In the genomic region with DNA sequence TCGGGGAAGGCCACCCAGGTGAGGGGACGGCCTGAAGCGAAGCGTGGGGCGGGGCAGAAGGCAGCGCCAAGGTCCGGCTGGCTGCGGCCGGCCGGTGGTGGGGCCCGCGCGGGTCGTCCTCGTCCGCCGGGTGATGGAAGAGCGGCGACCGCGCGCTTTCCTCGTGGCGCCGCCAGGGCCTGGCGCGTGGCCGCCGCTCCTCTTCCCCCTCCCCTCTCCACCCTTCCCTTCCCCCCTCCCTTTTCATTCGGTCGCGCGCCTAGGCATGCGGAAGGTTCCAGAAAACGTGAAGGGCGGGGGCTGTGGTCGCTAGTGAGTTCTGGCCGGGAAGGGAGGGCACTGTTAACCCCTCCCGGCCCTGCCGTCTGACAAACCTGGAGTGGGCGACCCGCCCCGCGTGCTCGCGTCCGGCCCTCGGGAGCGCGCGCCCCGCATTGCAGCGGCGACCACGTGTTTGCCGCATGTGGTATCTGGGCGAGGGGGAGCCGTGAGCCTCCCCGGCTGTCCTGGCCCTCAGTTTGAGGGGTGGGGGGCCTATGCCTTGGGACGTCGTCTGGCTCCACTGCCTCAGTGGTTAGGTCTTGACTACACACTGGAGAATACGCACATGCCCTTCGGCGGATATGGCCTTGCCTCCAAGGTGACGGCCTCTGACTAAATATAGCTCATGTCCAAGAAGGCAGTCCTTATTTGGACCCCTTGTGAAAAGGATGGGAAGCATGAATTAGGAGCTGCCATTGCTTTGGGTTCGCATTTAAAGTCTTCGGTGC, we compare ENCODE assay signal across 8 cellular contexts. TPM values are rescaled to one million over a fixed set of nuclear protein-coding genes. Genes with fewer than 3 reads are reported as not detected.
DNase-seq lines count a peak whose midpoint lies in the region; ATAC-seq and TF ChIP-seq lines count a peak whose summit lies in the region.

No MANE protein-coding gene starts in this region.

- POLR2A ChIA-PET in SK-N-SH (lab: Yijun Ruan, JAX), result interaction anchor here (0.6 to 6.1 kb wide), 27 partner anchors 11 to 231 kb away, joined by 3 to 135 read pairs (median 7); partner anchors contain the start of genes ELMOD3, GGCX, RETSAT and SH2D6
- POLR2A ChIA-PET in activated naive CD8-positive, alpha-beta T cell treated with anti-CD3 and anti-CD28 coated beads, Interleukin-2, amount 10 ng/mL, durations not matched to agents 7 days and 5 days (lab: Charles Lee), result interaction anchor here (0.6 to 8.2 kb wide), 44 partner anchors 10 to 903 kb away, joined by 3 to 116 read pairs (median 6); partner anchors contain the start of genes C2orf68, ELMOD3, GGCX and KDM3A

- DNase-seq in CD14-positive monocyte (ENCODE audit: low spot score), result peak; percentile 75
- peak; percentile 75 for DNase-seq in SK-N-SH
- peak; percentile 84 for DNase-seq in activated naive CD8-positive, alpha-beta T cell treated with anti-CD3 and anti-CD28 coated beads, Interleukin-2, amount 10 ng/mL, durations not matched to agents 7 days and 5 days
- DNase-seq in heart left ventricle, result peak; percentile 82 to 86 (median 83)
- peak; percentile 57 to 96 (median 74) for DNase-seq in posterior cingulate gyrus
- DNase-seq in upper lobe of left lung, result peak; percentile 70 to 94

- peak overlapping the region; percentile 98 to 100 for H3K27ac ChIP-seq in SK-N-SH (ENCODE audit: low read depth in 2 of 2, low read length in 1 of 2)
- H3K27ac ChIP-seq in heart left ventricle, result peak overlapping the region; percentile 94 to 100 (median 99)
- H3K27ac ChIP-seq in upper lobe of left lung, result peak overlapping the region; percentile 95 to 99 (median 96)

- H3K4me1 Mint-ChIP-seq in CD14-positive monocyte, result peaks cover 51% of the 10 kb centered on the region
- peaks cover 35% of the 10 kb centered on the region for H3K4me1 Mint-ChIP-seq in activated naive CD8-positive, alpha-beta T cell treated with anti-CD3 and anti-CD28 coated beads, Interleukin-2, amount 10 ng/mL, durations not matched to agents 7 days and 5 days

- peaks cover 68% of the 10 kb centered on the region for H3K79me2 ChIP-seq in SK-N-SH (ENCODE audit: insufficient read depth)

- peak overlapping the region; percentile 91 to 95 for H3K4me3 Mint-ChIP-seq in CD14-positive monocyte
- peak overlapping the region; percentile 94 for H3K4me3 Mint-ChIP-seq in activated naive CD8-positive, alpha-beta T cell treated with anti-CD3 and anti-CD28 coated beads, Interleukin-2, amount 10 ng/mL, durations not matched to agents 7 days and 5 days

- no peak for TF ChIP-seq RAD21 in SK-N-SH (IDR thresholded peaks at IDR 0.05; ENCODE audit: low read length)

- H3K4me1 ChIP-seq in SK-N-SH (ENCODE audit: control insufficient read depth in 1 of 2, insufficient read depth in 2 of 2, low read depth in 1 of 2, low read length in 1 of 2) (peaks cover 29 to 40% of the 10 kb centered on the region in 2 experiments; a peak in 3 of 4 replicates), heart left ventricle (peaks cover 0 to 55% (median 40%) of the 10 kb centered on the region in 12 donors), upper lobe of left lung (peaks cover 36 to 47% (median 42%) of the 10 kb centered on the region in 4 donors)

- no peaks in the 10 kb centered on the region for H3K27me3 Mint-ChIP-seq in CD14-positive monocyte (ENCODE audit: low read depth in 3 of 3)
- H3K27me3 Mint-ChIP-seq in activated naive CD8-positive, alpha-beta T cell treated with anti-CD3 and anti-CD28 coated beads, Interleukin-2, amount 10 ng/mL, durations not matched to agents 7 days and 5 days, result no peaks in the 10 kb centered on the region

- H3K27me3 ChIP-seq in SK-N-SH (ENCODE audit: insufficient read depth), result no peaks in the 10 kb centered on the region
- H3K27me3 ChIP-seq in heart left ventricle, result no peaks in the 10 kb centered on the region
- H3K27me3 ChIP-seq in upper lobe of left lung, result no peaks in the 10 kb centered on the region

- H3K36me3 ChIP-seq in SK-N-SH (replicated peaks in 1 of 2; ENCODE audit: control insufficient read depth in 1 of 2, insufficient read depth in 2 of 2, low read length in 1 of 2) (peaks cover 38 to 43% of the 10 kb centered on the region in 2 experiments), heart left ventricle (peaks cover 4 to 45% (median 38%) of the 10 kb centered on the region in 9 donors), upper lobe of left lung (peaks cover 18 to 36% (median 31%) of the 10 kb centered on the region in 4 donors)

- TF ChIP-seq EP300 in SK-N-SH (IDR thresholded peaks at IDR 0.05; ENCODE audit: borderline replicate concordance in 1 of 2, low read depth in 1 of 2, low read length in 1 of 2) (0 out of 4 replicates have a peak, but pooled peaks of 1 of the 2 experiments have one; percentile 6), upper lobe of left lung (IDR thresholded peaks at IDR 0.05) (peak in 1 of 4 donors; percentile 3)

- WGBS in SK-N-SH (ENCODE audit: low lambda C conversion rate), result under 1% methylated on average over 22 of the region's 67 CpGs
- WGBS in heart left ventricle, 4 donors, result 0 to 1% (median 1%) methylated on average over 38 to 67 of the region's 67 CpGs
- WGBS in upper lobe of left lung, 2 donors, result 1% methylated on average over 17 to 65 of the region's 67 CpGs

- H3K36me3 Mint-ChIP-seq in CD14-positive monocyte, result peaks cover 39 to 40% of the 10 kb centered on the region in 2 donors
- peaks cover 41% of the 10 kb centered on the region for H3K36me3 Mint-ChIP-seq in activated naive CD8-positive, alpha-beta T cell treated with anti-CD3 and anti-CD28 coated beads, Interleukin-2, amount 10 ng/mL, durations not matched to agents 7 days and 5 days

- no peaks in the 10 kb centered on the region for H3K9me3 Mint-ChIP-seq in CD14-positive monocyte
- no peaks in the 10 kb centered on the region for H3K9me3 Mint-ChIP-seq in activated naive CD8-positive, alpha-beta T cell treated with anti-CD3 and anti-CD28 coated beads, Interleukin-2, amount 10 ng/mL, durations not matched to agents 7 days and 5 days

- H3K27ac Mint-ChIP-seq in CD14-positive monocyte, result peak overlapping the region; percentile 89 to 98 (median 96)
- peak overlapping the region; percentile 94 for H3K27ac Mint-ChIP-seq in activated naive CD8-positive, alpha-beta T cell treated with anti-CD3 and anti-CD28 coated beads, Interleukin-2, amount 10 ng/mL, durations not matched to agents 7 days and 5 days

- H3K9me3 ChIP-seq in SK-N-SH, result no peaks in the 10 kb centered on the region
- H3K9me3 ChIP-seq in heart left ventricle, result no peaks in the 10 kb centered on the region
- no peaks in the 10 kb centered on the region for H3K9me3 ChIP-seq in upper lobe of left lung

- no peak for TF ChIP-seq CTCF in CD14-positive monocyte (IDR thresholded peaks at IDR 0.05)
- no peak for TF ChIP-seq CTCF in SK-N-SH (IDR thresholded peaks at IDR 0.05)
- no peak for TF ChIP-seq CTCF in heart left ventricle (IDR thresholded peaks at IDR 0.05)
- TF ChIP-seq CTCF in upper lobe of left lung (IDR thresholded peaks at IDR 0.05), result peak in 2 of 6 experiments; percentile 5 to 28

- peaks cover 49% of the 10 kb centered on the region for H4K20me1 ChIP-seq in SK-N-SH (ENCODE audit: insufficient read depth)

- intact Hi-C loops in CD14-positive monocyte (cut with micrococcal nuclease) (loop anchor here (1.0 to 5.0 kb wide), 3 partner anchors 39 to 117 kb away; no protein-coding TSS in a partner anchor), heart left ventricle (cut with DNase I) (loop anchor here in 8 of 10 donors (1.0 to 5.0 kb wide), 6 partner anchors 21 to 106 kb away; partner anchors contain the start of gene GGCX (in 1 of the 8)), posterior cingulate gyrus (cut with DNase I) (loop anchor here (2.0 kb wide), 1 partner anchor 103 kb away; no protein-coding TSS in a partner anchor)

- H3K4me2 ChIP-seq in SK-N-SH, result peak overlapping the region; percentile 91

- ATAC-seq in GM19351 (IDR thresholded peaks at IDR 0.05; ENCODE audit: unreplicated experiment), result peak; percentile 22
- peak; percentile 34 for ATAC-seq in HG03460 (IDR thresholded peaks at IDR 0.05; ENCODE audit: unreplicated experiment)
- ATAC-seq in activated naive CD8-positive, alpha-beta T cell treated with anti-CD3 and anti-CD28 coated beads, Interleukin-2, amount 10 ng/mL, durations not matched to agents 7 days and 5 days (ENCODE audit: low read depth), result peak; percentile 42
- peak; percentile 48 to 70 (median 56) for ATAC-seq in heart left ventricle
- ATAC-seq in upper lobe of left lung (ENCODE audit: low FRiP score in 2 of 2), result peak; percentile 71 to 76

- H3K9me2 ChIP-seq in SK-N-SH, result no peaks in the 10 kb centered on the region

- peak overlapping the region; percentile 94 to 99 for H3K4me3 ChIP-seq in SK-N-SH (ENCODE audit: low read depth in 2 of 2, low read length in 1 of 2)
- H3K4me3 ChIP-seq in heart left ventricle, result peak overlapping the region; percentile 59 to 98 (median 90)
- H3K4me3 ChIP-seq in upper lobe of left lung, result peak overlapping the region; percentile 85 to 97 (median 92)

- H2AFZ ChIP-seq in SK-N-SH (ENCODE audit: low read depth), result no peak overlapping the region

- H3K9ac ChIP-seq in SK-N-SH, result peak overlapping the region; percentile 99

- CTCF ChIA-PET in SK-N-SH (lab: Yijun Ruan, JAX), result interaction anchor here (0.6 to 10.6 kb wide), 16 partner anchors 11 to 419 kb away, joined by 3 to 146 read pairs (median 4); partner anchors contain the start of genes GGCX and SH2D6

- H3F3A ChIP-seq in SK-N-SH (replicated peaks; ENCODE audit: insufficient read depth), result peaks cover 22% of the 10 kb centered on the region

- TF ChIP-seq POLR2A in heart left ventricle (IDR thresholded peaks at IDR 0.05) (no peak), upper lobe of left lung (IDR thresholded peaks at IDR 0.05) (peak in 1 of 4 donors; percentile 6)

RNA-seq across cellular contexts. Expression of gene MAT2A, which starts 0.6 kb away (rescaled TPM):
- polyA plus RNA-seq in CD14-positive monocyte (100 to 1,000 TPM in 1 of 2 donors, 10 to 100 TPM in 1; 97.0 to 117 TPM), SK-N-SH (2012; rRNA removed) (187 and 326 TPM in 2 replicates), heart left ventricle (100 to 1,000 TPM in 1 of 2 donors, 10 to 100 TPM in 1; 72.3 to 131 TPM)
- 139 and 151 TPM in 2 replicates for polyA plus RNA-seq in SK-N-SH (2012; cell fraction: cytosol; rRNA removed)
- 429 and 1,108 TPM in 2 replicates for polyA plus RNA-seq in SK-N-SH (2012; cell fraction: nucleus; rRNA removed)
- total RNA-seq in activated naive CD8-positive, alpha-beta T cell treated with anti-CD3 and anti-CD28 coated beads, Interleukin-2, amount 10 ng/mL, durations not matched to agents 7 days and 5 days, result 100 to 1,000 TPM; 218 to 222 TPM
- total RNA-seq in heart left ventricle (100 to 1,000 TPM in 7 of 9 donors, 10 to 100 TPM in 2; 66.0 to 218 (median 128) TPM), upper lobe of left lung (100 to 1,000 TPM; 108 to 219 (median 168) TPM)

RNA-seq across cellular contexts. Expression of gene GGCX, which starts 21.7 kb away (rescaled TPM):
- 10 to 100 TPM; 32.0 to 34.4 TPM for polyA plus RNA-seq in CD14-positive monocyte
- polyA plus RNA-seq in SK-N-SH (2012; rRNA removed), result 26.5 and 34.5 TPM in 2 replicates
- polyA plus RNA-seq in SK-N-SH (2012; cell fraction: cytosol; rRNA removed), result 26.0 and 31.5 TPM in 2 replicates
- polyA plus RNA-seq in SK-N-SH (2012; cell fraction: nucleus; rRNA removed), result 32.1 and 32.7 TPM in 2 replicates
- 10 to 100 TPM; 24.8 to 26.8 TPM for total RNA-seq in activated naive CD8-positive, alpha-beta T cell treated with anti-CD3 and anti-CD28 coated beads, Interleukin-2, amount 10 ng/mL, durations not matched to agents 7 days and 5 days
- 10 to 100 TPM; 13.2 to 30.7 (median 20.8) TPM for total RNA-seq in heart left ventricle
- polyA plus RNA-seq in heart left ventricle, result 10 to 100 TPM; 12.6 to 28.7 TPM
- 10 to 100 TPM; 21.2 to 70.6 (median 38.0) TPM for total RNA-seq in upper lobe of left lung

RNA-seq across cellular contexts. Expression of gene VAMP8, which starts 37.8 kb away (rescaled TPM):
- 100 to 1,000 TPM; 623 to 761 TPM for polyA plus RNA-seq in CD14-positive monocyte
- polyA plus RNA-seq in SK-N-SH (2012; rRNA removed), result 0.72 and 1.3 TPM in 2 replicates
- polyA plus RNA-seq in SK-N-SH (2012; cell fraction: cytosol; rRNA removed), result 1.1 and 1.5 TPM in 2 replicates
- polyA plus RNA-seq in SK-N-SH (2012; cell fraction: nucleus; rRNA removed), result 0.52 and 0.87 TPM in 2 replicates
- total RNA-seq in activated naive CD8-positive, alpha-beta T cell treated with anti-CD3 and anti-CD28 coated beads, Interleukin-2, amount 10 ng/mL, durations not matched to agents 7 days and 5 days, result 100 to 1,000 TPM; 128 to 135 TPM
- 100 to 1,000 TPM in 1 of 9 donors, 10 to 100 TPM in 4, 1 to 10 TPM in 4; 5.4 to 103 (median 10.1) TPM for total RNA-seq in heart left ventricle
- polyA plus RNA-seq in heart left ventricle, result 10 to 100 TPM; 13.8 to 21.7 TPM
- total RNA-seq in upper lobe of left lung, result 100 to 1,000 TPM in 4 of 6 donors, 10 to 100 TPM in 2; 62.8 to 289 (median 154) TPM

RNA-seq across cellular contexts. Expression of gene VAMP5, which starts 44.7 kb away (rescaled TPM):
- polyA plus RNA-seq in CD14-positive monocyte (100 to 1,000 TPM; 171 to 251 TPM), SK-N-SH (2012; rRNA removed) (9.8 and 12.0 TPM in 2 replicates), heart left ventricle (10 to 100 TPM; 65.4 to 81.9 TPM)
- polyA plus RNA-seq in SK-N-SH (2012; cell fraction: cytosol; rRNA removed), result 7.2 and 10.5 TPM in 2 replicates
- 1.8 and 5.7 TPM in 2 replicates for polyA plus RNA-seq in SK-N-SH (2012; cell fraction: nucleus; rRNA removed)
- 10 to 100 TPM; 66.7 to 70.8 TPM for total RNA-seq in activated naive CD8-positive, alpha-beta T cell treated with anti-CD3 and anti-CD28 coated beads, Interleukin-2, amount 10 ng/mL, durations not matched to agents 7 days and 5 days
- total RNA-seq in heart left ventricle (100 to 1,000 TPM in 1 of 9 donors, 10 to 100 TPM in 8; 21.0 to 186 (median 36.6) TPM), upper lobe of left lung (100 to 1,000 TPM in 1 of 6 donors, 10 to 100 TPM in 5; 20.5 to 105 (median 44.0) TPM)

RNA-seq across cellular contexts. Expression of gene RNF181, which starts 56.0 kb away (rescaled TPM):
- polyA plus RNA-seq in CD14-positive monocyte (100 to 1,000 TPM; 382 to 475 TPM), SK-N-SH (2012; rRNA removed) (312 and 353 TPM in 2 replicates), heart left ventricle (100 to 1,000 TPM; 165 to 235 TPM)
- 256 and 277 TPM in 2 replicates for polyA plus RNA-seq in SK-N-SH (2012; cell fraction: cytosol; rRNA removed)
- polyA plus RNA-seq in SK-N-SH (2012; cell fraction: nucleus; rRNA removed), result 222 and 297 TPM in 2 replicates
- total RNA-seq in activated naive CD8-positive, alpha-beta T cell treated with anti-CD3 and anti-CD28 coated beads, Interleukin-2, amount 10 ng/mL, durations not matched to agents 7 days and 5 days, result 10 to 100 TPM; 96.4 to 97.4 TPM
- total RNA-seq in heart left ventricle (100 to 1,000 TPM in 4 of 9 donors, 10 to 100 TPM in 5; 77.7 to 208 (median 92.0) TPM), upper lobe of left lung (100 to 1,000 TPM in 4 of 6 donors, 10 to 100 TPM in 2; 81.7 to 164 (median 108) TPM)

Comparison
In these comparisons a context has a peak if more than half of its experiments do, and no peak if none do; other contexts are left out.
1. Peak in every context shown above with its lines: DNase-seq, ATAC-seq, H3K4me3 ChIP-seq and H3K27ac ChIP-seq.
2. ATAC-seq: peak in every context shown above with its lines; median percentile 74 in upper lobe of left lung; 56 in heart left ventricle; 42 in activated naive CD8-positive, alpha-beta T cell treated with anti-CD3 and anti-CD28 coated beads, Interleukin-2, amount 10 ng/mL, durations not matched to agents 7 days and 5 days; 34 in HG03460; 22 in GM19351.